8 cellular contexts compared by ENCODE assay signal in genomic region chr12:53213348-53213747, GRCh38. TPM values are rescaled to one million over a fixed set of nuclear protein-coding genes. Genes with fewer than 3 reads are reported as not detected.
A peak's percentile ranks its signal among the peaks of the same experiment; 100 is the strongest.
DNase-seq lines count a peak whose midpoint lies in the region; ATAC-seq and TF ChIP-seq lines count a peak whose summit lies in the region.

No MANE protein-coding gene starts in this region.

- H3K27ac Mint-ChIP-seq in IgD-negative memory B cell (peak overlapping the region; percentile 69 to 81 (median 77)), nephron progenitor cell (no peak overlapping the region)

- TF ChIP-seq EP300 in esophagus muscularis mucosa (IDR thresholded peaks at IDR 0.05), result no peak

- H3K4me1 Mint-ChIP-seq in IgD-negative memory B cell, result peaks cover 29 to 52% (median 33%) of the 10 kb centered on the region in 3 donors
- H3K4me1 Mint-ChIP-seq in nephron progenitor cell, result peaks cover 53% of the 10 kb centered on the region

- H3K4me3 ChIP-seq in esophagus muscularis mucosa, result no peak overlapping the region

- WGBS in esophagus muscularis mucosa, result 8% methylated on average over 14 of the region's 14 CpGs

- intact Hi-C loops in esophagus muscularis mucosa (cut with DNase I), result loop anchor here (2.0 kb wide), 1 partner anchor 73 kb away; no protein-coding TSS in a partner anchor

- H3K36me3 ChIP-seq in esophagus muscularis mucosa, result peaks cover 34 to 63% (median 56%) of the 10 kb centered on the region in 4 donors

- H3K4me3 Mint-ChIP-seq in IgD-negative memory B cell (peak overlapping the region in 1 of 4 donors; percentile 68), nephron progenitor cell (no peak overlapping the region)

- DNase-seq in EL (peak; percentile 74), OCI-M2 (lab: John Stamatoyannopoulos, UW; ENCODE audit: unreplicated experiment) (peak; percentile 13), activated T-cell treated with anti-CD3 and anti-CD28 coated beads for 48 hours (ENCODE audit: low read depth) (peak; percentile 82), esophagus muscularis mucosa (ENCODE audit: extremely low spot score) (no peak), nephron progenitor cell (peak; percentile 96)
- peak; percentile 74 for DNase-seq in stimulated activated naive CD4-positive, alpha-beta T cell treated with Interleukin-2 at 50 U/mL for 16 hours (lab: John Stamatoyannopoulos, UW)

- H3K4me1 ChIP-seq in esophagus muscularis mucosa, result peaks cover 54 to 65% (median 63%) of the 10 kb centered on the region in 4 donors

- H3K36me3 Mint-ChIP-seq in IgD-negative memory B cell (peaks cover 1% of the 10 kb centered on the region), nephron progenitor cell (ENCODE audit: low read depth) (peaks cover 13% of the 10 kb centered on the region)

- no peaks in the 10 kb centered on the region for H3K9me3 Mint-ChIP-seq in IgD-negative memory B cell
- no peaks in the 10 kb centered on the region for H3K9me3 Mint-ChIP-seq in nephron progenitor cell

- TF ChIP-seq CTCF in esophagus muscularis mucosa (IDR thresholded peaks at IDR 0.05) (peak; percentile 94 to 95 (median 95)), nephron progenitor cell (IDR thresholded peaks at IDR 0.05) (peak; percentile 91)

- H3K27me3 Mint-ChIP-seq in IgD-negative memory B cell, result no peaks in the 10 kb centered on the region
- H3K27me3 Mint-ChIP-seq in nephron progenitor cell (ENCODE audit: low read depth, poor library complexity), result no peaks in the 10 kb centered on the region

- ATAC-seq in GM18505 (IDR thresholded peaks at IDR 0.05; ENCODE audit: unreplicated experiment), result no peak

- peak overlapping the region in 2 of 4 donors; percentile 26 to 99 for H3K27ac ChIP-seq in esophagus muscularis mucosa (replicated peaks in 1 of 4)

- H3K9me3 ChIP-seq in esophagus muscularis mucosa, result no peaks in the 10 kb centered on the region

- TF ChIP-seq POLR2A in esophagus muscularis mucosa (IDR thresholded peaks at IDR 0.05; ENCODE audit: low read depth) (no peak), GM18505 (IDR thresholded peaks at IDR 0.05; ENCODE audit: borderline replicate concordance, extremely low read depth, insufficient read depth, insufficient read length) (no peak)

- H3K27me3 ChIP-seq in esophagus muscularis mucosa, result no peaks in the 10 kb centered on the region

RNA-seq across cellular contexts. Expression of gene ITGB7, which starts 6.3 kb away (rescaled TPM):
- polyA plus RNA-seq in IgD-negative memory B cell, result 238 TPM
- total RNA-seq in esophagus muscularis mucosa, result 1 to 10 TPM; 1.1 to 1.8 (median 1.4) TPM

RNA-seq across cellular contexts. Expression of gene RARG, which starts 18.7 kb away (rescaled TPM):
- 4.8 TPM for polyA plus RNA-seq in IgD-negative memory B cell
- 10 to 100 TPM; 10.3 to 26.1 (median 22.9) TPM for total RNA-seq in esophagus muscularis mucosa

RNA-seq across cellular contexts. Expression of gene CSAD, which starts 32.6 kb away (rescaled TPM):
- 0.58 TPM for polyA plus RNA-seq in IgD-negative memory B cell
- total RNA-seq in esophagus muscularis mucosa, result 10 to 100 TPM; 10.8 to 27.8 (median 15.0) TPM

RNA-seq across cellular contexts. Expression of gene ZNF740, which starts 32.8 kb away (rescaled TPM):
- polyA plus RNA-seq in IgD-negative memory B cell, result 5.0 TPM
- total RNA-seq in esophagus muscularis mucosa, result 10 to 100 TPM; 12.4 to 19.6 (median 15.3) TPM

RNA-seq across cellular contexts. Expression of gene ESPL1, which starts 54.8 kb away (rescaled TPM):
- not detected for polyA plus RNA-seq in IgD-negative memory B cell
- 1 to 10 TPM in 1 of 4 donors, under 1 TPM in 3; under 0.01 to 2.0 (median 0.24) TPM for total RNA-seq in esophagus muscularis mucosa
